In genomic region chr5:179678238-179679013, GRCh38 we compare ENCODE assay signal across 1 cellular context.
TF ChIP-seq lines count a peak whose summit lies in the region.

No MANE protein-coding gene starts in this region.

TF ChIP-seq in WTC11, 78 proteins besides CTCF, POLR2A, EP300 and RAD21 (continued from another document and continues in another):
- TF ChIP-seq, protein P1, sequence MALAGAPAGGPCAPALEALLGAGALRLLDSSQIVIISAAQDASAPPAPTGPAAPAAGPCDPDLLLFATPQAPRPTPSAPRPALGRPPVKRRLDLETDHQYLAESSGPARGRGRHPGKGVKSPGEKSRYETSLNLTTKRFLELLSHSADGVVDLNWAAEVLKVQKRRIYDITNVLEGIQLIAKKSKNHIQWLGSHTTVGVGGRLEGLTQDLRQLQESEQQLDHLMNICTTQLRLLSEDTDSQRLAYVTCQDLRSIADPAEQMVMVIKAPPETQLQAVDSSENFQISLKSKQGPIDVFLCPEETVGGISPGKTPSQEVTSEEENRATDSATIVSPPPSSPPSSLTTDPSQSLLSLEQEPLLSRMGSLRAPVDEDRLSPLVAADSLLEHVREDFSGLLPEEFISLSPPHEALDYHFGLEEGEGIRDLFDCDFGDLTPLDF (CRISPR knock-in tag; IDR thresholded peaks at IDR 0.05), result peak; percentile 98
- TF ChIP-seq, protein P2, sequence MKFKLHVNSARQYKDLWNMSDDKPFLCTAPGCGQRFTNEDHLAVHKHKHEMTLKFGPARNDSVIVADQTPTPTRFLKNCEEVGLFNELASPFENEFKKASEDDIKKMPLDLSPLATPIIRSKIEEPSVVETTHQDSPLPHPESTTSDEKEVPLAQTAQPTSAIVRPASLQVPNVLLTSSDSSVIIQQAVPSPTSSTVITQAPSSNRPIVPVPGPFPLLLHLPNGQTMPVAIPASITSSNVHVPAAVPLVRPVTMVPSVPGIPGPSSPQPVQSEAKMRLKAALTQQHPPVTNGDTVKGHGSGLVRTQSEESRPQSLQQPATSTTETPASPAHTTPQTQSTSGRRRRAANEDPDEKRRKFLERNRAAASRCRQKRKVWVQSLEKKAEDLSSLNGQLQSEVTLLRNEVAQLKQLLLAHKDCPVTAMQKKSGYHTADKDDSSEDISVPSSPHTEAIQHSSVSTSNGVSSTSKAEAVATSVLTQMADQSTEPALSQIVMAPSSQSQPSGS (CRISPR knock-in tag; IDR thresholded peaks at IDR 0.05; ENCODE audit: borderline replicate concordance, low read depth), result peak; percentile 95
- TF ChIP-seq IRF1 (CRISPR knock-in tag; IDR thresholded peaks at IDR 0.05), result peak; percentile 97
- no peak; the same call in 1 of the 2 replicates for TF ChIP-seq JUN (CRISPR knock-in tag; IDR thresholded peaks at IDR 0.05)
- no peak for TF ChIP-seq OVOL2 (CRISPR knock-in tag; IDR thresholded peaks at IDR 0.05; ENCODE audit: borderline replicate concordance)
- 0 out of 2 replicates have a peak, but pooled peaks have one; percentile 46 for TF ChIP-seq ZNF232 (CRISPR knock-in tag; IDR thresholded peaks at IDR 0.05)
- TF ChIP-seq ETV6 (CRISPR knock-in tag; IDR thresholded peaks at IDR 0.05), result peak; percentile 98
- TF ChIP-seq, protein P3, sequence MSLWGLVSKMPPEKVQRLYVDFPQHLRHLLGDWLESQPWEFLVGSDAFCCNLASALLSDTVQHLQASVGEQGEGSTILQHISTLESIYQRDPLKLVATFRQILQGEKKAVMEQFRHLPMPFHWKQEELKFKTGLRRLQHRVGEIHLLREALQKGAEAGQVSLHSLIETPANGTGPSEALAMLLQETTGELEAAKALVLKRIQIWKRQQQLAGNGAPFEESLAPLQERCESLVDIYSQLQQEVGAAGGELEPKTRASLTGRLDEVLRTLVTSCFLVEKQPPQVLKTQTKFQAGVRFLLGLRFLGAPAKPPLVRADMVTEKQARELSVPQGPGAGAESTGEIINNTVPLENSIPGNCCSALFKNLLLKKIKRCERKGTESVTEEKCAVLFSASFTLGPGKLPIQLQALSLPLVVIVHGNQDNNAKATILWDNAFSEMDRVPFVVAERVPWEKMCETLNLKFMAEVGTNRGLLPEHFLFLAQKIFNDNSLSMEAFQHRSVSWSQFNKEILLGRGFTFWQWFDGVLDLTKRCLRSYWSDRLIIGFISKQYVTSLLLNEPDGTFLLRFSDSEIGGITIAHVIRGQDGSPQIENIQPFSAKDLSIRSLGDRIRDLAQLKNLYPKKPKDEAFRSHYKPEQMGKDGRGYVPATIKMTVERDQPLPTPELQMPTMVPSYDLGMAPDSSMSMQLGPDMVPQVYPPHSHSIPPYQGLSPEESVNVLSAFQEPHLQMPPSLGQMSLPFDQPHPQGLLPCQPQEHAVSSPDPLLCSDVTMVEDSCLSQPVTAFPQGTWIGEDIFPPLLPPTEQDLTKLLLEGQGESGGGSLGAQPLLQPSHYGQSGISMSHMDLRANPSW (CRISPR knock-in tag; conservative IDR thresholded peaks at IDR 0.05; ENCODE audit: low read depth), result no peak
- TF ChIP-seq HMGA2 (CRISPR knock-in tag; IDR thresholded peaks at IDR 0.05), result no peak
- TF ChIP-seq, protein P4, sequence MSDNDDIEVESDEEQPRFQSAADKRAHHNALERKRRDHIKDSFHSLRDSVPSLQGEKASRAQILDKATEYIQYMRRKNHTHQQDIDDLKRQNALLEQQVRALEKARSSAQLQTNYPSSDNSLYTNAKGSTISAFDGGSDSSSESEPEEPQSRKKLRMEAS (CRISPR knock-in tag; IDR thresholded peaks at IDR 0.05), result peak; percentile 100
- peak; percentile 99 for TF ChIP-seq FOXP1 (CRISPR knock-in tag; IDR thresholded peaks at IDR 0.05; ENCODE audit: borderline replicate concordance)
- peak; percentile 68 for TF ChIP-seq NFYB (CRISPR knock-in tag; conservative IDR thresholded peaks at IDR 0.05; ENCODE audit: low read depth)
- peak; percentile 97 for TF ChIP-seq TCF7 (CRISPR knock-in tag; IDR thresholded peaks at IDR 0.05; ENCODE audit: low read depth)
- peak; percentile 91; the same call in 1 of the 2 replicates for TF ChIP-seq FOXJ3 (CRISPR knock-in tag; IDR thresholded peaks at IDR 0.05; ENCODE audit: borderline replicate concordance)
- no peak for TF ChIP-seq PRRX2 (CRISPR knock-in tag; IDR thresholded peaks at IDR 0.05)
- TF ChIP-seq USF1 (CRISPR knock-in tag; IDR thresholded peaks at IDR 0.05), result peak; percentile 79
- TF ChIP-seq GTF2I (CRISPR knock-in tag; conservative IDR thresholded peaks at IDR 0.05), result no peak
- TF ChIP-seq IRF2 (CRISPR knock-in tag; IDR thresholded peaks at IDR 0.05; ENCODE audit: borderline replicate concordance, low read depth), result peak; percentile 95
- TF ChIP-seq SMAD4 (CRISPR knock-in tag; IDR thresholded peaks at IDR 0.05), result no peak
- TF ChIP-seq NFE2L1 (CRISPR knock-in tag; IDR thresholded peaks at IDR 0.05), result peak; percentile 94
- TF ChIP-seq, protein P5, sequence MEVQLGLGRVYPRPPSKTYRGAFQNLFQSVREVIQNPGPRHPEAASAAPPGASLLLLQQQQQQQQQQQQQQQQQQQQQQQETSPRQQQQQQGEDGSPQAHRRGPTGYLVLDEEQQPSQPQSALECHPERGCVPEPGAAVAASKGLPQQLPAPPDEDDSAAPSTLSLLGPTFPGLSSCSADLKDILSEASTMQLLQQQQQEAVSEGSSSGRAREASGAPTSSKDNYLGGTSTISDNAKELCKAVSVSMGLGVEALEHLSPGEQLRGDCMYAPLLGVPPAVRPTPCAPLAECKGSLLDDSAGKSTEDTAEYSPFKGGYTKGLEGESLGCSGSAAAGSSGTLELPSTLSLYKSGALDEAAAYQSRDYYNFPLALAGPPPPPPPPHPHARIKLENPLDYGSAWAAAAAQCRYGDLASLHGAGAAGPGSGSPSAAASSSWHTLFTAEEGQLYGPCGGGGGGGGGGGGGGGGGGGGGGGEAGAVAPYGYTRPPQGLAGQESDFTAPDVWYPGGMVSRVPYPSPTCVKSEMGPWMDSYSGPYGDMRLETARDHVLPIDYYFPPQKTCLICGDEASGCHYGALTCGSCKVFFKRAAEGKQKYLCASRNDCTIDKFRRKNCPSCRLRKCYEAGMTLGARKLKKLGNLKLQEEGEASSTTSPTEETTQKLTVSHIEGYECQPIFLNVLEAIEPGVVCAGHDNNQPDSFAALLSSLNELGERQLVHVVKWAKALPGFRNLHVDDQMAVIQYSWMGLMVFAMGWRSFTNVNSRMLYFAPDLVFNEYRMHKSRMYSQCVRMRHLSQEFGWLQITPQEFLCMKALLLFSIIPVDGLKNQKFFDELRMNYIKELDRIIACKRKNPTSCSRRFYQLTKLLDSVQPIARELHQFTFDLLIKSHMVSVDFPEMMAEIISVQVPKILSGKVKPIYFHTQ (CRISPR knock-in tag; IDR thresholded peaks at IDR 0.05), result no peak
- peak; percentile 97; the same call in 1 of the 2 replicates for TF ChIP-seq FOXK1 (CRISPR knock-in tag; IDR thresholded peaks at IDR 0.05)
- TF ChIP-seq, protein P6, sequence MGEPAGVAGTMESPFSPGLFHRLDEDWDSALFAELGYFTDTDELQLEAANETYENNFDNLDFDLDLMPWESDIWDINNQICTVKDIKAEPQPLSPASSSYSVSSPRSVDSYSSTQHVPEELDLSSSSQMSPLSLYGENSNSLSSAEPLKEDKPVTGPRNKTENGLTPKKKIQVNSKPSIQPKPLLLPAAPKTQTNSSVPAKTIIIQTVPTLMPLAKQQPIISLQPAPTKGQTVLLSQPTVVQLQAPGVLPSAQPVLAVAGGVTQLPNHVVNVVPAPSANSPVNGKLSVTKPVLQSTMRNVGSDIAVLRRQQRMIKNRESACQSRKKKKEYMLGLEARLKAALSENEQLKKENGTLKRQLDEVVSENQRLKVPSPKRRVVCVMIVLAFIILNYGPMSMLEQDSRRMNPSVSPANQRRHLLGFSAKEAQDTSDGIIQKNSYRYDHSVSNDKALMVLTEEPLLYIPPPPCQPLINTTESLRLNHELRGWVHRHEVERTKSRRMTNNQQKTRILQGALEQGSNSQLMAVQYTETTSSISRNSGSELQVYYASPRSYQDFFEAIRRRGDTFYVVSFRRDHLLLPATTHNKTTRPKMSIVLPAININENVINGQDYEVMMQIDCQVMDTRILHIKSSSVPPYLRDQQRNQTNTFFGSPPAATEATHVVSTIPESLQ (CRISPR knock-in tag; IDR thresholded peaks at IDR 0.05), result peak; percentile 70; the same call in 1 of the 2 replicates
- peak; percentile 74 for TF ChIP-seq NR2C2 (CRISPR knock-in tag; IDR thresholded peaks at IDR 0.05)
- no peak; the same call in 1 of the 2 replicates for TF ChIP-seq AFF4 (CRISPR knock-in tag; IDR thresholded peaks at IDR 0.05; ENCODE audit: borderline replicate concordance)
- TF ChIP-seq ZNF671 (CRISPR knock-in tag; IDR thresholded peaks at IDR 0.05), result no peak; the same call in 1 of the 2 replicates
- TF ChIP-seq MYBL2 (CRISPR knock-in tag; IDR thresholded peaks at IDR 0.05), result peak; percentile 98
- TF ChIP-seq CBFB (CRISPR knock-in tag; IDR thresholded peaks at IDR 0.05; ENCODE audit: low read depth), result no peak; the same call in 1 of the 2 replicates
- TF ChIP-seq, protein P7, sequence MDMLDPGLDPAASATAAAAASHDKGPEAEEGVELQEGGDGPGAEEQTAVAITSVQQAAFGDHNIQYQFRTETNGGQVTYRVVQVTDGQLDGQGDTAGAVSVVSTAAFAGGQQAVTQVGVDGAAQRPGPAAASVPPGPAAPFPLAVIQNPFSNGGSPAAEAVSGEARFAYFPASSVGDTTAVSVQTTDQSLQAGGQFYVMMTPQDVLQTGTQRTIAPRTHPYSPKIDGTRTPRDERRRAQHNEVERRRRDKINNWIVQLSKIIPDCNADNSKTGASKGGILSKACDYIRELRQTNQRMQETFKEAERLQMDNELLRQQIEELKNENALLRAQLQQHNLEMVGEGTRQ (CRISPR knock-in tag; IDR thresholded peaks at IDR 0.05), result 0 out of 2 replicates have a peak, but pooled peaks have one; percentile 29
- TF ChIP-seq SMAD3 (CRISPR knock-in tag; IDR thresholded peaks at IDR 0.05; ENCODE audit: borderline replicate concordance), result peak; percentile 97
- TF ChIP-seq, protein P8, sequence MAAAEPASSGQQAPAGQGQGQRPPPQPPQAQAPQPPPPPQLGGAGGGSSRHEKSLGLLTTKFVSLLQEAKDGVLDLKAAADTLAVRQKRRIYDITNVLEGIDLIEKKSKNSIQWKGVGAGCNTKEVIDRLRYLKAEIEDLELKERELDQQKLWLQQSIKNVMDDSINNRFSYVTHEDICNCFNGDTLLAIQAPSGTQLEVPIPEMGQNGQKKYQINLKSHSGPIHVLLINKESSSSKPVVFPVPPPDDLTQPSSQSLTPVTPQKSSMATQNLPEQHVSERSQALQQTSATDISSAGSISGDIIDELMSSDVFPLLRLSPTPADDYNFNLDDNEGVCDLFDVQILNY (CRISPR knock-in tag; IDR thresholded peaks at IDR 0.05), result peak; percentile 98
- no peak for TF ChIP-seq MXD4 (CRISPR knock-in tag; IDR thresholded peaks at IDR 0.05; ENCODE audit: borderline replicate concordance)
- TF ChIP-seq, protein P9, sequence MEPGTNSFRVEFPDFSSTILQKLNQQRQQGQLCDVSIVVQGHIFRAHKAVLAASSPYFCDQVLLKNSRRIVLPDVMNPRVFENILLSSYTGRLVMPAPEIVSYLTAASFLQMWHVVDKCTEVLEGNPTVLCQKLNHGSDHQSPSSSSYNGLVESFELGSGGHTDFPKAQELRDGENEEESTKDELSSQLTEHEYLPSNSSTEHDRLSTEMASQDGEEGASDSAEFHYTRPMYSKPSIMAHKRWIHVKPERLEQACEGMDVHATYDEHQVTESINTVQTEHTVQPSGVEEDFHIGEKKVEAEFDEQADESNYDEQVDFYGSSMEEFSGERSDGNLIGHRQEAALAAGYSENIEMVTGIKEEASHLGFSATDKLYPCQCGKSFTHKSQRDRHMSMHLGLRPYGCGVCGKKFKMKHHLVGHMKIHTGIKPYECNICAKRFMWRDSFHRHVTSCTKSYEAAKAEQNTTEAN (CRISPR knock-in tag; IDR thresholded peaks at IDR 0.05), result peak; percentile 98
